In the genomic region with DNA sequence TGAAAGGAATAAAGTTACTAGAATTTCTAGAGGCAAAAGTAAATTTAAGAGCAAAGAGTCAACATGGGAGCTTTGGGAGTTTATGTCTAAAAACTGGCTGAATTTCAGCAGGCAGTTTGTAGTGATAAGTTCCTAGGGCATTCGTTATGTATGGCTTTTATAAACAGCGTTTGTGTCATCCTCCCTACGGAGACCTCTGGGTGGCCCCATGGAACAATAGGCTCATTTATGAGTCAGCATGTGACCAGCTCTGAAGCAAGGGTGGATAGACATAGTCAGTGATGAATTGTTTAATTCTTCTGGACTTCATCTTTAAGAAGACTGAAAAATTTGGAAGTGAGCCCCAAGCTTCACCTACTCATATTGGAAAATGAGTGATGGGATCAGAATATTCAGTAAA, we compare ENCODE assay signal across 10 cellular contexts. TPM values are rescaled to one million over a fixed set of nuclear protein-coding genes. Genes with fewer than 3 reads are reported as not detected.
A peak's percentile ranks its signal among the peaks of the same experiment; 100 is the strongest.
DNase-seq lines count a peak whose midpoint lies in the region; ATAC-seq and TF ChIP-seq lines count a peak whose summit lies in the region.
"Had no signal": no experiment of that assay in that cellular context is flagged by ENCODE, and none has a peak within 500 bp of the region (broad histone marks: within the 10 kb centered on the region; RNA-seq: fewer than 3 reads in every experiment).

No MANE protein-coding gene starts in this region.

- peak; percentile 70 to 76 for DNase-seq in NCI-H526 (lab: John Stamatoyannopoulos, UW)
- peak; percentile 90 for DNase-seq in dermis blood vessel endothelial cell
- DNase-seq in neural crest cell (ENCODE audit: low read depth, low spot score) = no peak
- no peak for DNase-seq in upper lobe of right lung
- DNase-seq in stimulated activated CD8-positive, alpha-beta memory T cell treated with anti-CD3 and anti-CD28 coated beads, Interleukin-4, amount 100 ng/mL, for 48 hours = no peak
- DNase-seq in coronary artery (ENCODE audit: low spot score) = no peak
- DNase-seq: T-cell had no signal

- H3K9me3 Mint-ChIP-seq in neural crest cell = peaks cover 2% of the 10 kb centered on the region
- H3K9me3 Mint-ChIP-seq: stimulated activated memory B cell treated with anti-CD40 and anti-IgM and Interleukin-4, amounts not matched to agents 10 μg/mL and 1 μg/mL and 100 μg/mL, for 72 hours; T-cell had no signal

- ATAC-seq in GM21360 (IDR thresholded peaks at IDR 0.05; ENCODE audit: unreplicated experiment) (peak; percentile 79), upper lobe of right lung (no peak), GM21381 (IDR thresholded peaks at IDR 0.05; ENCODE audit: unreplicated experiment) (no peak)
- ATAC-seq: stimulated activated memory B cell treated with anti-CD40 and anti-IgM and Interleukin-4, amounts not matched to agents 10 μg/mL and 1 μg/mL and 100 μg/mL, for 72 hours; T-cell had no signal

- no peaks in the 10 kb centered on the region for H3K27me3 Mint-ChIP-seq in neural crest cell (ENCODE audit: low read depth)
- H3K27me3 Mint-ChIP-seq: stimulated activated memory B cell treated with anti-CD40 and anti-IgM and Interleukin-4, amounts not matched to agents 10 μg/mL and 1 μg/mL and 100 μg/mL, for 72 hours; T-cell had no signal

- H3K9me3 ChIP-seq in upper lobe of right lung = no peaks in the 10 kb centered on the region

- TF ChIP-seq CTCF in neural crest cell (conservative IDR thresholded peaks at IDR 0.05) (no peak), upper lobe of right lung (IDR thresholded peaks at IDR 0.05) (no peak), coronary artery (IDR thresholded peaks at IDR 0.05) (no peak)

- H3K36me3 Mint-ChIP-seq in neural crest cell (ENCODE audit: low read depth) = peaks cover 2% of the 10 kb centered on the region
- H3K36me3 Mint-ChIP-seq: stimulated activated memory B cell treated with anti-CD40 and anti-IgM and Interleukin-4, amounts not matched to agents 10 μg/mL and 1 μg/mL and 100 μg/mL, for 72 hours; T-cell had no signal

- no peaks in the 10 kb centered on the region for H3K27me3 ChIP-seq in upper lobe of right lung

- H3K4me1 ChIP-seq in upper lobe of right lung = no peaks in the 10 kb centered on the region

- no peak overlapping the region for H3K27ac ChIP-seq in upper lobe of right lung
- H3K27ac ChIP-seq in coronary artery = no peak overlapping the region

- H3K36me3 ChIP-seq in upper lobe of right lung = no peaks in the 10 kb centered on the region

- intact Hi-C loops in upper lobe of right lung (cut with DNase I) = no loop called here

- no peak overlapping the region for H3K4me3 ChIP-seq in upper lobe of right lung
- no peak overlapping the region for H3K4me3 ChIP-seq in coronary artery

- H3K4me1 Mint-ChIP-seq in neural crest cell = peaks cover 32% of the 10 kb centered on the region
- H3K4me1 Mint-ChIP-seq: stimulated activated memory B cell treated with anti-CD40 and anti-IgM and Interleukin-4, amounts not matched to agents 10 μg/mL and 1 μg/mL and 100 μg/mL, for 72 hours; T-cell had no signal

- peak overlapping the region; percentile 96 for H3K27ac Mint-ChIP-seq in neural crest cell (ENCODE audit: unreplicated experiment)
- H3K27ac Mint-ChIP-seq: stimulated activated memory B cell treated with anti-CD40 and anti-IgM and Interleukin-4, amounts not matched to agents 10 μg/mL and 1 μg/mL and 100 μg/mL, for 72 hours; T-cell had no signal

- H3K4me3 Mint-ChIP-seq in neural crest cell = peak overlapping the region; percentile 47
- H3K4me3 Mint-ChIP-seq: stimulated activated memory B cell treated with anti-CD40 and anti-IgM and Interleukin-4, amounts not matched to agents 10 μg/mL and 1 μg/mL and 100 μg/mL, for 72 hours; T-cell had no signal

RNA-seq across cellular contexts. Expression of gene SVIP, which starts 37.1 kb away (rescaled TPM):
- 15.7 and 16.5 TPM in 2 replicates for total RNA-seq in dermis blood vessel endothelial cell
- 32.5 and 36.7 TPM in 2 replicates for total RNA-seq in neural crest cell
- total RNA-seq in upper lobe of right lung = 35.6 TPM

Comparison
In these comparisons a context has a peak if more than half of its experiments do, and no peak if none do; other contexts are left out.
1. DNase-seq: peak in NCI-H526 (2 of 2) and dermis blood vessel endothelial cell (single experiment); none in neural crest cell (single experiment), upper lobe of right lung (single experiment), stimulated activated CD8-positive, alpha-beta memory T cell treated with anti-CD3 and anti-CD28 coated beads, Interleukin-4, amount 100 ng/mL, for 48 hours (single experiment) and coronary artery (single experiment).